15 cellular contexts compared by ENCODE assay signal in the genomic region with DNA sequence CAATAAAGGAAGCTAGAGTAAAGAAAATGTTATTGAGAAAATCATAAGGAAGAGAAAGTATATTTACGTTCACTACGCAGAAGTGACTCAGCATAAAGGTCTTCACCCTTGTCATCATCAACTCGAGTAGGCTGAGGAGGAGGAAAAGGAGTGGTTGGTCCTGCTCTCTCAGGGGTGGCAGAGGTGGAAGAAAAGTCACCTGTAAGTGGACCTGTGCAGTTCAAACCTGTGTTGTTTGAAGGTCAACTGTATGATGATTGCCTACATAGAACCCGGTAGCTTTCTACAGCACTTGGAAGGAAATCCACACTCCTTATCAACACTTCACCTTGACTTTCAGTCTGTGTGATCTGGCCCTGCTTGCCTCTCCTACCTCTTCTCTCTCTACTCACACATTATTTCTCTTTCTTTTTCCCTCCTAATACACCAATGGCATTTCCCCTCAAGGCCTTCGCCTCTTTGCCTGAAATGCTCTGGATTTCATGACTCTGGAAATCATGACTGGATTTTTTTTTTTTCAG.
A peak's percentile ranks its signal among the peaks of the same experiment; 100 is the strongest.
DNase-seq lines count a peak whose midpoint lies in the region; ATAC-seq and TF ChIP-seq lines count a peak whose summit lies in the region.
"Had no signal": no experiment of that assay in that cellular context is flagged by ENCODE, and none has a peak within 500 bp of the region (broad histone marks: within the 10 kb centered on the region; RNA-seq: fewer than 3 reads in every experiment).

No MANE protein-coding gene starts in this region.

- ATAC-seq in HG02970 (IDR thresholded peaks at IDR 0.05; ENCODE audit: low FRiP score, unreplicated experiment) (no peak), right cardiac atrium (no peak)

- no peaks in the 10 kb centered on the region for H3K4me1 ChIP-seq in colonic mucosa
- H3K4me1 ChIP-seq in neutrophil (ENCODE audit: control insufficient read depth in 1 of 2, insufficient read depth in 1 of 2, low read depth in 1 of 2, low read length in 1 of 2) = peaks cover 97 to 100% of the 10 kb centered on the region in 2 experiments
- H3K4me1 ChIP-seq in right cardiac atrium (ENCODE audit: control insufficient read depth, insufficient read depth, low read length) = peaks cover 3% of the 10 kb centered on the region

- TF ChIP-seq POLR2A in NB4 (IDR thresholded peaks at IDR 0.05; ENCODE audit: extremely low read depth, insufficient read length) = no peak

- no peak overlapping the region for H3K4me3 Mint-ChIP-seq in Calu3 (ENCODE audit: low read depth, unreplicated experiment)
- H3K4me3 Mint-ChIP-seq: activated CD4-positive, alpha-beta memory T cell treated with anti-CD3 and anti-CD28 coated beads for 36 hours; CD4-positive, alpha-beta T cell had no signal

- 74% methylated on average over 5 of the region's 5 CpGs for WGBS in right cardiac atrium

- peak overlapping the region in 1 of 2 donors; percentile 23 for H3K9ac ChIP-seq in colonic mucosa (ENCODE audit: low read depth in 2 of 2, low read length in 2 of 2)
- H3K9ac ChIP-seq: KMS-11 had no signal

- H3K9me3 ChIP-seq in colonic mucosa = no peaks in the 10 kb centered on the region
- no peaks in the 10 kb centered on the region for H3K9me3 ChIP-seq in neutrophil
- H3K9me3 ChIP-seq in right cardiac atrium (ENCODE audit: control insufficient read depth, low read length) = no peaks in the 10 kb centered on the region
- H3K9me3 ChIP-seq: right atrium auricular region had no signal

- H3K4me3 ChIP-seq in NB4 (ENCODE audit: low read depth, low read length) (peak overlapping the region; percentile 49), colonic mucosa (no peak overlapping the region), neutrophil (ENCODE audit: low read depth in 1 of 2, low read length in 1 of 2) (peak overlapping the region; percentile 41 to 51), right cardiac atrium (ENCODE audit: low read length) (no peak overlapping the region), coronary artery (no peak overlapping the region)
- H3K4me3 ChIP-seq: right atrium auricular region had no signal

- H3K36me3 ChIP-seq in colonic mucosa = no peaks in the 10 kb centered on the region
- H3K36me3 ChIP-seq in neutrophil = no peaks in the 10 kb centered on the region
- H3K36me3 ChIP-seq: right atrium auricular region had no signal

- DNase-seq in Calu3 = peak; percentile 40
- DNase-seq in NB4 (ENCODE audit: low read depth) = peak; percentile 54
- DNase-seq in colonic mucosa = peak; percentile 48
- DNase-seq in right cardiac atrium = no peak
- no peak for DNase-seq in coronary artery (ENCODE audit: low spot score)
- DNase-seq in NCI-H2196 (lab: John Stamatoyannopoulos, UW; ENCODE audit: unreplicated experiment) = no peak
- DNase-seq: activated CD4-positive, alpha-beta memory T cell treated with anti-CD3 and anti-CD28 coated beads for 36 hours; activated naive CD4-positive, alpha-beta T cell; CD4-positive, alpha-beta T cell; NCI-H2029 treated with DMSO at 0.1 percent for 48 hours; T-helper 1 cell had no signal

- H3K27me3 ChIP-seq in colonic mucosa (no peaks in the 10 kb centered on the region), neutrophil (no peaks in the 10 kb centered on the region), right cardiac atrium (ENCODE audit: control insufficient read depth, insufficient read depth) (no peaks in the 10 kb centered on the region)
- H3K27me3 ChIP-seq: right atrium auricular region had no signal

- H3K36me3 Mint-ChIP-seq in Calu3 (ENCODE audit: insufficient read depth, unreplicated experiment) = no peaks in the 10 kb centered on the region
- H3K36me3 Mint-ChIP-seq: activated CD4-positive, alpha-beta memory T cell treated with anti-CD3 and anti-CD28 coated beads for 36 hours had no signal

- TF ChIP-seq CTCF in Calu3 (IDR thresholded peaks at IDR 0.05; ENCODE audit: unreplicated experiment) (no peak), NB4 (IDR thresholded peaks at IDR 0.05; ENCODE audit: low read depth, low read length) (no peak), colonic mucosa (IDR thresholded peaks at IDR 0.05) (no peak), neutrophil (IDR thresholded peaks at IDR 0.05) (no peak), coronary artery (IDR thresholded peaks at IDR 0.05) (no peak)

- no peaks in the 10 kb centered on the region for H3K9me3 Mint-ChIP-seq in Calu3 (ENCODE audit: low read depth, unreplicated experiment)
- H3K9me3 Mint-ChIP-seq: activated CD4-positive, alpha-beta memory T cell treated with anti-CD3 and anti-CD28 coated beads for 36 hours; CD4-positive, alpha-beta T cell had no signal

- peak overlapping the region; percentile 29 for H3K27ac Mint-ChIP-seq in Calu3 (ENCODE audit: unreplicated experiment)
- H3K27ac Mint-ChIP-seq: activated CD4-positive, alpha-beta memory T cell treated with anti-CD3 and anti-CD28 coated beads for 36 hours; CD4-positive, alpha-beta T cell had no signal

- H3K27me3 Mint-ChIP-seq in Calu3 (ENCODE audit: unreplicated experiment) = no peaks in the 10 kb centered on the region
- H3K27me3 Mint-ChIP-seq: activated CD4-positive, alpha-beta memory T cell treated with anti-CD3 and anti-CD28 coated beads for 36 hours; CD4-positive, alpha-beta T cell had no signal

- no TSS peak for BruUV-seq in Calu3 (replicated peaks; lab: Mats Ljungman, UMichigan)

- peak overlapping the region; percentile 49 for H3K27ac ChIP-seq in colonic mucosa
- H3K27ac ChIP-seq in neutrophil = peak overlapping the region; percentile 98
- H3K27ac ChIP-seq in right cardiac atrium (ENCODE audit: low read length) = no peak overlapping the region
- no peak overlapping the region for H3K27ac ChIP-seq in coronary artery
- H3K27ac ChIP-seq: KMS-11, right atrium auricular region had no signal

- intact Hi-C loops in Calu3 (cut with micrococcal nuclease; ENCODE audit: unreplicated experiment) = no loop called here
- intact Hi-C loops in colonic mucosa (cut with DNase I) = loop anchor here (10.0 kb wide), 1 partner anchor 56 kb away; no protein-coding TSS in a partner anchor
- intact Hi-C loops in right cardiac atrium (cut with DNase I) = no loop called here

- CTCF ChIA-PET in Calu3 (lab: Charles Lee) = no interaction called here

- H3K4me1 Mint-ChIP-seq in Calu3 (ENCODE audit: low read depth, unreplicated experiment) = peaks cover 50% of the 10 kb centered on the region

Comparison
In these comparisons a context has a peak if more than half of its experiments do, and no peak if none do; other contexts are left out.
1. DNase-seq: peak in Calu3 (single experiment), NB4 (single experiment) and colonic mucosa (single experiment); none in right cardiac atrium (0 of 3), coronary artery (single experiment) and NCI-H2196 (single experiment).
2. H3K4me3 ChIP-seq: peak in NB4 (single experiment) and neutrophil (2 of 2); none in colonic mucosa (single experiment), right cardiac atrium (single experiment) and coronary artery (single experiment).
3. H3K27ac ChIP-seq: peak in colonic mucosa (single experiment) and neutrophil (single experiment); none in right cardiac atrium (single experiment) and coronary artery (0 of 2).